In genomic region chr10:1678084-1678483, GRCh38 we compare ENCODE assay signal across 20 cellular contexts. TPM values are rescaled to one million over a fixed set of nuclear protein-coding genes. Genes with fewer than 3 reads are reported as not detected.
DNase-seq lines count a peak whose midpoint lies in the region; ATAC-seq, FAIRE-seq and TF ChIP-seq lines count a peak whose summit lies in the region.
"Had no signal": no experiment of that assay in that cellular context is flagged by ENCODE, and none has a peak within 500 bp of the region (broad histone marks: within the 10 kb centered on the region; RNA-seq: fewer than 3 reads in every experiment).

No MANE protein-coding gene starts in this region.

- H3K4me2 ChIP-seq in HepG2 (ENCODE audit: low read depth, low read length): no peak overlapping the region
- H3K4me2 ChIP-seq in OCI-LY7 (ENCODE audit: low read length): peak overlapping the region; percentile 43; the same call in 1 of the 2 replicates
- H3K4me2 ChIP-seq in neuronal stem cell (ENCODE audit: insufficient read depth, low read length, poor library complexity, severe bottlenecking): no peak overlapping the region
- H3K4me2 ChIP-seq: BLaER1 treated with 17β-estradiol and CSF1 and Interleukin-3, amounts not matched to agents 10 nM and 100 nM had no signal

- H3K18ac ChIP-seq in neuronal stem cell (ENCODE audit: low read length): no peak overlapping the region

- intact Hi-C loops in HepG2 (cut with micrococcal nuclease; ENCODE audit: unreplicated experiment) (no loop called here), OCI-LY7 (cut with micrococcal nuclease; ENCODE audit: unreplicated experiment) (no loop called here)

- H3K27me3 ChIP-seq in liver (ENCODE audit: control insufficient read depth in 4 of 4, insufficient read depth in 4 of 4, low read length in 3 of 4) (no peaks in the 10 kb centered on the region), HepG2 (ENCODE audit: control insufficient read depth in 1 of 2, insufficient read depth in 2 of 2, low read length in 2 of 2) (peaks cover 4 to 63% of the 10 kb centered on the region in 2 experiments; a peak in 4 of 5 replicates), neuronal stem cell (ENCODE audit: control insufficient read depth in 3 of 3, insufficient read depth in 3 of 3, low read depth in 1 of 3, low read length in 3 of 3) (no peaks in the 10 kb centered on the region)
- H3K27me3 ChIP-seq: BLaER1 treated with 17β-estradiol and CSF1 and Interleukin-3, amounts not matched to agents 10 nM and 100 nM had no signal

- no peak overlapping the region for H3K9ac ChIP-seq in liver (ENCODE audit: low read depth in 1 of 2, low read length in 2 of 2)
- H3K9ac ChIP-seq in HepG2 (ENCODE audit: insufficient read depth, low read depth, low read length): no peak overlapping the region
- peak overlapping the region; percentile 45 for H3K9ac ChIP-seq in neuronal stem cell (ENCODE audit: low read depth, low read length, poor library complexity)
- H3K9ac ChIP-seq: BLaER1 treated with 17β-estradiol and CSF1 and Interleukin-3, amounts not matched to agents 10 nM and 100 nM had no signal

- peaks cover 0 to 3% (median 0%) of the 10 kb centered on the region in 4 donors for H3K9me3 ChIP-seq in liver (ENCODE audit: control insufficient read depth in 4 of 4, low read length in 3 of 4)
- no peaks in the 10 kb centered on the region for H3K9me3 ChIP-seq in HepG2 (ENCODE audit: low read length)
- H3K9me3 ChIP-seq in OCI-LY7 (ENCODE audit: low read length): no peaks in the 10 kb centered on the region
- no peaks in the 10 kb centered on the region for H3K9me3 ChIP-seq in neuronal stem cell (replicated peaks in 1 of 2; ENCODE audit: control insufficient read depth in 2 of 2, insufficient read depth in 1 of 2, low read depth in 1 of 2, low read length in 2 of 2)
- H3K9me3 ChIP-seq: BLaER1 treated with 17β-estradiol and CSF1 and Interleukin-3, amounts not matched to agents 10 nM and 100 nM had no signal

- H3K27ac Mint-ChIP-seq in activated CD8-positive, alpha-beta T cell treated with anti-CD3 and anti-CD28 coated beads, Interleukin-2, amount 10 ng/mL, durations not matched to agents 7 days and 5 days: no peak overlapping the region
- H3K27ac Mint-ChIP-seq: B cell; CD8-positive, alpha-beta T cell; H9 had no signal

- CTCF ChIA-PET in HepG2 (lab: Yijun Ruan, JAX; ENCODE audit: low intra/inter-chr PET ratio, low total read pairs): no interaction called here
- CTCF ChIA-PET in OCI-LY7 (lab: Charles Lee; ENCODE audit: unreplicated experiment): no interaction called here
- CTCF ChIA-PET in activated CD8-positive, alpha-beta T cell treated with anti-CD3 and anti-CD28 coated beads, Interleukin-2, amount 10 ng/mL, durations not matched to agents 7 days and 5 days (lab: Charles Lee): no interaction called here

- no peak overlapping the region for H3K27ac ChIP-seq in liver (ENCODE audit: low read depth in 1 of 2, low read length in 2 of 2)
- no peak overlapping the region for H3K27ac ChIP-seq in HepG2 (ENCODE audit: extremely low read length, insufficient read depth, low read length)
- no peak overlapping the region for H3K27ac ChIP-seq in OCI-LY7 (ENCODE audit: low read depth, low read length, poor library complexity, severe bottlenecking)
- no peak overlapping the region for H3K27ac ChIP-seq in neuronal stem cell (replicated peaks; ENCODE audit: low read length)
- H3K27ac ChIP-seq: BLaER1 treated with 17β-estradiol and CSF1 and Interleukin-3, amounts not matched to agents 10 nM and 100 nM had no signal

- WGBS in liver: 56% methylated on average over 15 of the region's 15 CpGs
- 0% methylated on average over 4 of the region's 15 CpGs for WGBS in HepG2 (ENCODE audit: low lambda C conversion rate)
- WGBS in neuronal stem cell (ENCODE audit: extremely low coverage in 2 of 2, insufficient read length in 2 of 2, insufficient replicate concordance in 1 of 2), 2 donors: no CpG with 5 or more reads among the region's 15 CpGs

- no peaks in the 10 kb centered on the region for H4K20me1 ChIP-seq in HepG2 (ENCODE audit: insufficient read depth, low read length)
- H4K20me1 ChIP-seq in OCI-LY7 (ENCODE audit: insufficient read depth, low read length): no peaks in the 10 kb centered on the region

- no peak overlapping the region for H4K8ac ChIP-seq in neuronal stem cell (ENCODE audit: low read depth, low read length)

- H2BK12ac ChIP-seq in neuronal stem cell (ENCODE audit: low read length): no peak overlapping the region

- H3K79me2 ChIP-seq in HepG2 (ENCODE audit: insufficient read depth, low read length) (no peaks in the 10 kb centered on the region), OCI-LY7 (ENCODE audit: insufficient read depth, low read depth, low read length) (no peaks in the 10 kb centered on the region)

- no peak for TF ChIP-seq POLR2A in HepG2 (IDR thresholded peaks at IDR 0.05; ENCODE audit: insufficient read depth in 1 of 2, low read depth in 2 of 2, low read length in 2 of 2)

- ATAC-seq in HepG2: no peak
- ATAC-seq in activated CD8-positive, alpha-beta T cell treated with anti-CD3 and anti-CD28 coated beads, Interleukin-2, amount 10 ng/mL, durations not matched to agents 7 days and 5 days: no peak
- ATAC-seq: CD8-positive, alpha-beta T cell had no signal

- TF ChIP-seq EP300 in HepG2 (IDR thresholded peaks at IDR 0.05; ENCODE audit: low read depth in 2 of 2, low read length in 2 of 2) (no peak), HepG2 (CRISPR knock-in tag; IDR thresholded peaks at IDR 0.05; ENCODE audit: borderline replicate concordance) (no peak)

- H3K36me3 Mint-ChIP-seq in activated CD8-positive, alpha-beta T cell treated with anti-CD3 and anti-CD28 coated beads, Interleukin-2, amount 10 ng/mL, durations not matched to agents 7 days and 5 days (ENCODE audit: low read depth): no peaks in the 10 kb centered on the region
- H3K36me3 Mint-ChIP-seq: CD8-positive, alpha-beta T cell had no signal

- in situ Hi-C loops in HepG2 (cut with HindIII; ENCODE audit: extremely low pct_ligation_motif_present, low pct_unique_long_range_greater_than_20kb): no loop called here

- TF ChIP-seq RAD21 in liver (IDR thresholded peaks at IDR 0.05): no peak
- TF ChIP-seq RAD21 in HepG2 (CRISPR knock-in tag; IDR thresholded peaks at IDR 0.05): no peak

- H3K79me1 ChIP-seq in neuronal stem cell (ENCODE audit: low read depth, low read length): no peaks in the 10 kb centered on the region

- no peaks in the 10 kb centered on the region for H3K4me1 Mint-ChIP-seq in activated CD8-positive, alpha-beta T cell treated with anti-CD3 and anti-CD28 coated beads, Interleukin-2, amount 10 ng/mL, durations not matched to agents 7 days and 5 days (ENCODE audit: low read depth)

- no peak overlapping the region for H2BK5ac ChIP-seq in neuronal stem cell (ENCODE audit: low read length)

- H3K23ac ChIP-seq in neuronal stem cell (ENCODE audit: low read depth, low read length, poor library complexity): peak overlapping the region; percentile 18

- POLR2A ChIA-PET in HepG2 (lab: Yijun Ruan, JAX): no interaction called here
- POLR2A ChIA-PET in OCI-LY7 (lab: Charles Lee): interaction anchor here (0.7 kb wide), 1 partner anchor 553 kb away, joined by 3 read pairs; no protein-coding TSS in a partner anchor
- POLR2A ChIA-PET in activated CD8-positive, alpha-beta T cell treated with anti-CD3 and anti-CD28 coated beads, Interleukin-2, amount 10 ng/mL, durations not matched to agents 7 days and 5 days (lab: Charles Lee): no interaction called here

- BruUV-seq in HepG2 (replicated peaks; lab: Mats Ljungman, UMichigan) (no TSS peak), OCI-LY7 (replicated peaks; lab: Mats Ljungman, UMichigan) (no TSS peak)

- no peak overlapping the region for H4K91ac ChIP-seq in neuronal stem cell (ENCODE audit: low read depth, low read length, poor library complexity)

- H3K14ac ChIP-seq in neuronal stem cell (ENCODE audit: low read length): no peak overlapping the region

- no peak overlapping the region for H3K4me3 Mint-ChIP-seq in activated CD8-positive, alpha-beta T cell treated with anti-CD3 and anti-CD28 coated beads, Interleukin-2, amount 10 ng/mL, durations not matched to agents 7 days and 5 days
- H3K4me3 Mint-ChIP-seq: B cell; CD8-positive, alpha-beta T cell; H9 had no signal

- H2BK15ac ChIP-seq in neuronal stem cell (ENCODE audit: low read length): no peak overlapping the region

- no peak for DNase-seq in HepG2 (ENCODE audit: low spot score)
- no peak for DNase-seq in OCI-LY7 (ENCODE audit: low spot score)
- no peak for DNase-seq in neuronal stem cell (ENCODE audit: low spot score)
- DNase-seq in activated CD8-positive, alpha-beta T cell treated with anti-CD3 and anti-CD28 coated beads, Interleukin-2, amount 10 ng/mL, durations not matched to agents 7 days and 5 days: no peak
- no peak for DNase-seq in activated CD4-positive, alpha-beta T cell treated with anti-CD3 and anti-CD28 coated beads for 4 hours
- no peak for DNase-seq in NCI-H748 (lab: John Stamatoyannopoulos, UW; ENCODE audit: unreplicated experiment)
- DNase-seq: 8988T; Calu3; CD8-positive, alpha-beta T cell; DMS79 treated with DMSO at 0.1 percent for 48 hours; EL; GOT3; H9 had no signal

- H2BK120ac ChIP-seq in neuronal stem cell (ENCODE audit: low read depth, low read length): no peak overlapping the region

- H2AFZ ChIP-seq in HepG2 (ENCODE audit: low read length): no peak overlapping the region
- no peak overlapping the region for H2AFZ ChIP-seq in OCI-LY7 (ENCODE audit: low read length)
- no peak overlapping the region for H2AFZ ChIP-seq in neuronal stem cell (ENCODE audit: low read length)

- H3K9me3 Mint-ChIP-seq in activated CD8-positive, alpha-beta T cell treated with anti-CD3 and anti-CD28 coated beads, Interleukin-2, amount 10 ng/mL, durations not matched to agents 7 days and 5 days (ENCODE audit: insufficient read depth): no peaks in the 10 kb centered on the region
- H3K9me3 Mint-ChIP-seq: CD8-positive, alpha-beta T cell; H9 had no signal

- no peak overlapping the region for H3K4me3 ChIP-seq in liver (ENCODE audit: low read depth in 1 of 3, low read length in 3 of 3)
- no peak overlapping the region for H3K4me3 ChIP-seq in HepG2 (replicated peaks in 1 of 3; ENCODE audit: insufficient read depth in 1 of 3, low read depth in 2 of 3, low read length in 3 of 3)
- no peak overlapping the region for H3K4me3 ChIP-seq in OCI-LY7 (ENCODE audit: low read depth, low read length, poor library complexity, severe bottlenecking)
- no peak overlapping the region for H3K4me3 ChIP-seq in neuronal stem cell (ENCODE audit: low read length in 2 of 2)
- H3K4me3 ChIP-seq: BLaER1 treated with 17β-estradiol and CSF1 and Interleukin-3, amounts not matched to agents 10 nM and 100 nM; GM12878 had no signal

- H3K36me3 ChIP-seq in liver (ENCODE audit: control insufficient read depth in 4 of 4, insufficient read depth in 3 of 4, low read depth in 1 of 4, low read length in 3 of 4) (no peaks in the 10 kb centered on the region), HepG2 (replicated peaks in 1 of 2; ENCODE audit: control insufficient read depth in 1 of 2, insufficient read depth in 2 of 2, low read length in 2 of 2) (no peaks in the 10 kb centered on the region), OCI-LY7 (ENCODE audit: insufficient read depth, low read length) (no peaks in the 10 kb centered on the region), neuronal stem cell (replicated peaks in 1 of 2; ENCODE audit: control insufficient read depth in 2 of 2, insufficient read depth in 2 of 2, low read length in 2 of 2) (no peaks in the 10 kb centered on the region)
- H3K36me3 ChIP-seq: BLaER1 treated with 17β-estradiol and CSF1 and Interleukin-3, amounts not matched to agents 10 nM and 100 nM had no signal

- H3K4me1 ChIP-seq in liver (ENCODE audit: control insufficient read depth in 4 of 4, insufficient read depth in 4 of 4, low read length in 3 of 4) (no peaks in the 10 kb centered on the region), HepG2 (ENCODE audit: insufficient read depth, low read length) (no peaks in the 10 kb centered on the region), OCI-LY7 (ENCODE audit: insufficient read depth, low read length, poor library complexity, severe bottlenecking) (no peaks in the 10 kb centered on the region), neuronal stem cell (ENCODE audit: control insufficient read depth in 2 of 2, insufficient read depth in 1 of 2, low read depth in 1 of 2, low read length in 2 of 2) (peaks cover 0 to 7% of the 10 kb centered on the region in 2 donors)

- no peak overlapping the region for H2AK5ac ChIP-seq in neuronal stem cell (ENCODE audit: low read depth, low read length)

- TF ChIP-seq CTCF in liver (IDR thresholded peaks at IDR 0.05; ENCODE audit: low read depth, low read length, missing input control): no peak
- no peak for TF ChIP-seq CTCF in HepG2 (CRISPR knock-in tag; IDR thresholded peaks at IDR 0.05)
- no peak for TF ChIP-seq CTCF in OCI-LY7 (conservative IDR thresholded peaks at IDR 0.05; ENCODE audit: low read length)

- no peak for FAIRE-seq in HepG2 (lab: Jason Lieb, UNC)
- FAIRE-seq: GM12878 had no signal

- no peak overlapping the region for H3K4ac ChIP-seq in neuronal stem cell (ENCODE audit: low read length)

- H3K9me2 ChIP-seq in OCI-LY7 (ENCODE audit: insufficient read depth, low read length): no peaks in the 10 kb centered on the region

- no peaks in the 10 kb centered on the region for H3K27me3 Mint-ChIP-seq in activated CD8-positive, alpha-beta T cell treated with anti-CD3 and anti-CD28 coated beads, Interleukin-2, amount 10 ng/mL, durations not matched to agents 7 days and 5 days (ENCODE audit: low read depth)

RNA-seq across cellular contexts. Expression of gene ADARB2, which starts 59.2 kb away (rescaled TPM):
- total RNA-seq in liver: under 1 TPM; 0.59 to 0.70 TPM
- polyA plus RNA-seq in liver: under 1 TPM in 1 of 2 donors, not detected in 1; 0.55 TPM
- total RNA-seq in HepG2 (2016; rRNA removed; fragmentation: Illumina TruSeq; extraction: Trizol): not detected in 2 replicates
- not detected in 2 replicates for total RNA-seq in HepG2 (2016; cell fraction: cytosol; rRNA removed; fragmentation: Illumina TruSeq; extraction: Trizol; ENCODE audit: low read depth)
- not detected in 2 replicates for total RNA-seq in HepG2 (2016; cell fraction: insoluble cytoplasmic fraction; rRNA removed; fragmentation: Illumina TruSeq; extraction: Trizol)
- total RNA-seq in HepG2 (2016; cell fraction: membrane; rRNA removed; fragmentation: Illumina TruSeq; extraction: Trizol): not detected in 2 replicates
- not detected in 2 replicates for total RNA-seq in HepG2 (2016; cell fraction: nucleus; rRNA removed; fragmentation: Illumina TruSeq; extraction: Trizol)
- polyA plus RNA-seq in HepG2 (2011; rRNA removed): not detected in 2 replicates
- not detected in 2 replicates for polyA plus RNA-seq in HepG2 (2011; cell fraction: cytosol; rRNA removed)
- 0.10 TPM in 1 of 2 replicates, not detected in the other for polyA plus RNA-seq in HepG2 (2011; cell fraction: nucleus; rRNA removed)
- not detected in 2 replicates for polyA plus RNA-seq in HepG2 (2012)
- not detected in 2 replicates for polyA plus RNA-seq in HepG2 (2016; cell fraction: cytosol; fragmentation: Illumina TruSeq; extraction: Trizol; ENCODE audit: low read depth)
- not detected in 2 replicates for polyA plus RNA-seq in HepG2 (2016; cell fraction: insoluble cytoplasmic fraction; fragmentation: Illumina TruSeq; extraction: Trizol; ENCODE audit: low read depth)
- not detected in 2 replicates for polyA plus RNA-seq in HepG2 (2016; cell fraction: membrane; fragmentation: Illumina TruSeq; extraction: Trizol; ENCODE audit: low read depth)
- polyA plus RNA-seq in HepG2 (2016; cell fraction: nucleus; fragmentation: Illumina TruSeq; extraction: Trizol; ENCODE audit: insufficient read depth, low read depth): not detected in 2 replicates
- polyA minus RNA-seq in HepG2 (2011; rRNA and poly(A)+ RNA removed; ENCODE audit: low replicate concordance): not detected in 2 replicates
- not detected in 2 replicates for polyA minus RNA-seq in HepG2 (2011; cell fraction: cytosol; rRNA and poly(A)+ RNA removed)
- polyA minus RNA-seq in HepG2 (2011; cell fraction: nucleus; rRNA and poly(A)+ RNA removed): not detected in 2 replicates
- total RNA-seq in OCI-LY7 (2014; rRNA removed; shearing (Covaris generic)): 0.03 TPM in 1 of 2 replicates, not detected in the other
- not detected in 2 replicates for total RNA-seq in OCI-LY7 (2022)
- polyA plus RNA-seq in neuronal stem cell (2013, experiment 1 of 2): 0.38 TPM
- polyA plus RNA-seq in neuronal stem cell (2013, experiment 2 of 2): 0.26 TPM
- under 1 TPM; 0.63 to 0.99 TPM for total RNA-seq in activated CD8-positive, alpha-beta T cell treated with anti-CD3 and anti-CD28 coated beads, Interleukin-2, amount 10 ng/mL, durations not matched to agents 7 days and 5 days
- total RNA-seq: A673, Calu3, G401 had no signal
- polyA plus RNA-seq: AG04450 had no signal
